In the genomic region with DNA sequence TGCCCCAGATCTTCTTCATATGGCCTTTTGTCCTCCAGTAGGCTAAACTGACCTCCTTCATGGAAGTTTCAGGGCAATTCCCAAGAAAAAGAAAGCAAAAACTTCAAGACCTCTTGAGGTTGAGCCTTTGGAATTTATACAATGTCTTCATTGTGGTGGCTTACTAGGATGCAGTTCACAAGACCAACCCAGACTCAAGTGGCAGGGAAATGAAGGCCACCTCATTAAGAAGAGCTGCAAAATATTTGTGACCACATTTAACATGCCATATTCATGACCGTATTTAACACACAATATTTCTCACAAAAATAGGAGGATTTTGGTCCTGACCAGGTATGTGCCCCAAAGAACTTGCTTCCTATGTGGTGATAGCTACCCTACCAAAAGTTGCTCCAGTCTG, we compare ENCODE assay signal across 31 cellular contexts.
DNase-seq lines count a peak whose midpoint lies in the region; ATAC-seq, FAIRE-seq and TF ChIP-seq lines count a peak whose summit lies in the region.
"Had no signal": no experiment of that assay in that cellular context is flagged by ENCODE, and none has a peak within 500 bp of the region (broad histone marks: within the 10 kb centered on the region; RNA-seq: fewer than 3 reads in every experiment).

No MANE protein-coding gene starts in this region.

- H3K4me1 Mint-ChIP-seq in activated CD4-positive, alpha-beta T cell treated with anti-CD3 and anti-CD28 coated beads for 36 hours = no peaks in the 10 kb centered on the region
- H3K4me1 Mint-ChIP-seq: activated naive CD4-positive, alpha-beta T cell treated with anti-CD3 and anti-CD28 coated beads, Interleukin-2, amount 50 U/mL, for 24 hours; activated T-helper 17 cell treated with anti-CD3 and anti-CD28 coated beads, Interleukin-2, amount 50 U/mL, for 72 hours; IgD-negative memory B cell had no signal

- TF ChIP-seq CTCF in AG09309 (IDR thresholded peaks at IDR 0.05; ENCODE audit: control insufficient read depth, insufficient read depth, low read depth, low read length, missing control alignments) (no peak), stomach (IDR thresholded peaks at IDR 0.05) (no peak)

- no peaks in the 10 kb centered on the region for H3K27me3 Mint-ChIP-seq in activated CD4-positive, alpha-beta T cell treated with anti-CD3 and anti-CD28 coated beads for 36 hours
- H3K27me3 Mint-ChIP-seq: activated CD8-positive, alpha-beta T cell treated with anti-CD3 and anti-CD28 coated beads for 36 hours; activated naive CD4-positive, alpha-beta T cell treated with anti-CD3 and anti-CD28 coated beads, Interleukin-2, amount 50 U/mL, for 24 hours; activated T-helper 17 cell treated with anti-CD3 and anti-CD28 coated beads, Interleukin-2, amount 50 U/mL, for 72 hours; IgD-negative memory B cell; stimulated activated naive CD8-positive, alpha-beta T cell treated with anti-CD3 and anti-CD28 coated beads, Interleukin-15, Interleukin-2, amounts not matched to agents 100 ng/mL and 50 ng/mL, for 24 hours had no signal

- intact Hi-C loops in activated CD4-positive, alpha-beta T cell treated with anti-CD3 and anti-CD28 coated beads for 36 hours (cut with DNase I, micrococcal nuclease) = no loop called here
- intact Hi-C loops in stomach (cut with DNase I; ENCODE audit: low total_unique reads) = no loop called here

- no peaks in the 10 kb centered on the region for H3K36me3 ChIP-seq in stomach
- H3K36me3 ChIP-seq: BLaER1 treated with 17β-estradiol and CSF1 and Interleukin-3, amounts not matched to agents 10 nM and 100 nM; left ventricle myocardium inferior; right atrium auricular region; spleen; thoracic aorta had no signal

- no peak overlapping the region for H3K27ac ChIP-seq in stomach
- H3K27ac ChIP-seq: BLaER1 treated with 17β-estradiol and CSF1 and Interleukin-3, amounts not matched to agents 10 nM and 100 nM; left ventricle myocardium inferior; right atrium auricular region; spleen; thoracic aorta had no signal

- H3K4me1 ChIP-seq in stomach = no peaks in the 10 kb centered on the region
- H3K4me1 ChIP-seq: BLaER1 treated with 17β-estradiol and CSF1 and Interleukin-3, amounts not matched to agents 10 nM and 100 nM; left ventricle myocardium inferior; right atrium auricular region; spleen had no signal

- no peaks in the 10 kb centered on the region for H3K36me3 Mint-ChIP-seq in activated CD4-positive, alpha-beta T cell treated with anti-CD3 and anti-CD28 coated beads for 36 hours (ENCODE audit: low read depth)
- H3K36me3 Mint-ChIP-seq: activated naive CD4-positive, alpha-beta T cell treated with anti-CD3 and anti-CD28 coated beads, Interleukin-2, amount 50 U/mL, for 24 hours; IgD-negative memory B cell had no signal

- POLR2A ChIA-PET in activated CD4-positive, alpha-beta T cell treated with anti-CD3 and anti-CD28 coated beads for 36 hours (lab: Charles Lee) = no interaction called here

- no peaks in the 10 kb centered on the region for H3K9me3 ChIP-seq in stomach
- H3K9me3 ChIP-seq: BLaER1 treated with 17β-estradiol and CSF1 and Interleukin-3, amounts not matched to agents 10 nM and 100 nM; right atrium auricular region; spleen; thoracic aorta had no signal

- H3K9me3 Mint-ChIP-seq in activated CD4-positive, alpha-beta T cell treated with anti-CD3 and anti-CD28 coated beads for 36 hours (ENCODE audit: low read depth) = peaks cover 2% of the 10 kb centered on the region
- H3K9me3 Mint-ChIP-seq: stimulated activated naive CD8-positive, alpha-beta T cell treated with anti-CD3 and anti-CD28 coated beads, Interleukin-15, Interleukin-2, amounts not matched to agents 100 ng/mL and 50 ng/mL, for 24 hours; T-helper 2 cell treated with Interferon-gamma antibody and Interleukin-4, amounts not matched to agents 5 μg/mL and 100 μg/mL, for 36 hours had no signal

- H3K27me3 ChIP-seq in stomach = no peaks in the 10 kb centered on the region
- H3K27me3 ChIP-seq: BLaER1 treated with 17β-estradiol and CSF1 and Interleukin-3, amounts not matched to agents 10 nM and 100 nM; right atrium auricular region; spleen had no signal

- CTCF ChIA-PET in activated CD4-positive, alpha-beta T cell treated with anti-CD3 and anti-CD28 coated beads for 36 hours (lab: Charles Lee) = no interaction called here

- FAIRE-seq in GM19239 (lab: Jason Lieb, UNC) = no peak
- FAIRE-seq: colon, G401.6, H1 had no signal

- H3K4me3 ChIP-seq in AG09309 (ENCODE audit: control insufficient read depth, low read depth, low read length) = no peak overlapping the region
- no peak overlapping the region for H3K4me3 ChIP-seq in stomach
- H3K4me3 ChIP-seq: BLaER1 treated with 17β-estradiol and CSF1 and Interleukin-3, amounts not matched to agents 10 nM and 100 nM; left ventricle myocardium inferior; right atrium auricular region; spleen; thoracic aorta had no signal

- no peak for TF ChIP-seq EP300 in stomach (IDR thresholded peaks at IDR 0.05)

- DNase-seq in AG09309 (ENCODE audit: low read depth) (peak; percentile 7), HS-27A (ENCODE audit: low read depth) (peak; percentile 47), astrocyte of the hippocampus (ENCODE audit: low read depth, low spot score) (peak; percentile 58), renal cortical epithelial cell (ENCODE audit: low read depth) (peak; percentile 4), GM19239 (ENCODE audit: insufficient read length, low spot score) (no peak), dedifferentiated amniotic fluid mesenchymal stem cell (ENCODE audit: extremely low spot score) (no peak), stomach (no peak)
- no peak for DNase-seq in activated CD4-positive, alpha-beta T cell treated with anti-CD3 and anti-CD28 coated beads for 36 hours
- DNase-seq: activated CD8-positive, alpha-beta T cell treated with anti-CD3 and anti-CD28 coated beads for 36 hours; amygdala; DMS153; effector CD8-positive, alpha-beta T cell; left ventricle myocardium inferior; mesendoderm; NCI-H1048; NCI-H446; NCI-H748 treated with DMSO at 0.1 percent for 48 hours; SHP77 treated with DMSO at 0.1 percent for 48 hours; spleen; stimulated activated CD8-positive, alpha-beta memory T cell treated with anti-CD3 and anti-CD28 coated beads, Interleukin-4, amount 100 ng/mL, for 48 hours had no signal

- no peak for ATAC-seq in activated CD4-positive, alpha-beta T cell treated with anti-CD3 and anti-CD28 coated beads for 36 hours
- ATAC-seq: activated CD8-positive, alpha-beta T cell treated with anti-CD3 and anti-CD28 coated beads for 36 hours; activated T-helper 17 cell treated with anti-CD3 and anti-CD28 coated beads, Interleukin-2, amount 50 U/mL, for 72 hours had no signal

- no peak overlapping the region for H3K4me3 Mint-ChIP-seq in activated CD4-positive, alpha-beta T cell treated with anti-CD3 and anti-CD28 coated beads for 36 hours
- H3K4me3 Mint-ChIP-seq: activated CD8-positive, alpha-beta T cell treated with anti-CD3 and anti-CD28 coated beads for 36 hours; activated naive CD4-positive, alpha-beta T cell treated with anti-CD3 and anti-CD28 coated beads, Interleukin-2, amount 50 U/mL, for 24 hours; activated T-helper 17 cell treated with anti-CD3 and anti-CD28 coated beads, Interleukin-2, amount 50 U/mL, for 72 hours; IgD-negative memory B cell; stimulated activated naive CD8-positive, alpha-beta T cell treated with anti-CD3 and anti-CD28 coated beads, Interleukin-15, Interleukin-2, amounts not matched to agents 100 ng/mL and 50 ng/mL, for 24 hours; T-helper 2 cell treated with Interferon-gamma antibody and Interleukin-4, amounts not matched to agents 5 μg/mL and 100 μg/mL, for 36 hours had no signal

- no peak for TF ChIP-seq POLR2A in stomach (IDR thresholded peaks at IDR 0.05)

- WGBS in stomach, 5 donors = 92 to 100% (median 95%) methylated on average over 1 of the region's 1 CpG

- H3K27ac Mint-ChIP-seq in activated CD4-positive, alpha-beta T cell treated with anti-CD3 and anti-CD28 coated beads for 36 hours = no peak overlapping the region
- H3K27ac Mint-ChIP-seq: activated CD8-positive, alpha-beta T cell treated with anti-CD3 and anti-CD28 coated beads for 36 hours; activated naive CD4-positive, alpha-beta T cell treated with anti-CD3 and anti-CD28 coated beads, Interleukin-2, amount 50 U/mL, for 24 hours; activated T-helper 17 cell treated with anti-CD3 and anti-CD28 coated beads, Interleukin-2, amount 50 U/mL, for 72 hours; IgD-negative memory B cell; stimulated activated naive CD8-positive, alpha-beta T cell treated with anti-CD3 and anti-CD28 coated beads, Interleukin-15, Interleukin-2, amounts not matched to agents 100 ng/mL and 50 ng/mL, for 24 hours; T-helper 2 cell treated with Interferon-gamma antibody and Interleukin-4, amounts not matched to agents 5 μg/mL and 100 μg/mL, for 36 hours had no signal

Comparison
In these comparisons a context has a peak if more than half of its experiments do, and no peak if none do; other contexts are left out.
1. DNase-seq: peak in AG09309 (single experiment), HS-27A (single experiment), astrocyte of the hippocampus (single experiment) and renal cortical epithelial cell (single experiment); none in GM19239 (single experiment), dedifferentiated amniotic fluid mesenchymal stem cell (single experiment), activated CD4-positive, alpha-beta T cell treated with anti-CD3 and anti-CD28 coated beads for 36 hours (single experiment) and stomach (single experiment).